27 cellular contexts compared by ENCODE assay signal in genomic region chr17:29996458-29996857, GRCh38. TPM values are rescaled to one million over a fixed set of nuclear protein-coding genes. Genes with fewer than 3 reads are reported as not detected.
"Had no signal": no experiment of that assay in that cellular context is flagged by ENCODE, and none has a peak within 500 bp of the region (broad histone marks: within the 10 kb centered on the region; RNA-seq: fewer than 3 reads in every experiment).

No MANE protein-coding gene starts in this region.

- H3K4me1 ChIP-seq: suprapubic skin, testis, thyroid gland, tibial artery, tibial nerve, transverse colon, upper lobe of left lung, upper lobe of right lung, uterus, vagina had no signal

- DNase-seq: stimulated activated CD4-positive, alpha-beta T cell treated with anti-CD3 and anti-CD28 coated beads, Interleukin-2, amount 100 ng/mL, for 48 hours; stimulated activated CD4-positive, alpha-beta T cell treated with anti-CD3 and anti-CD28 coated beads, Interleukin-4, amount 100 ng/mL, for 1 hour; stimulated activated CD4-positive, alpha-beta T cell treated with anti-CD3 and anti-CD28 coated beads, Interleukin-4, amount 100 ng/mL, for 24 hours; stimulated activated CD4-positive, alpha-beta T cell treated with anti-CD3 and anti-CD28 coated beads, Interleukin-4, amount 100 ng/mL, for 4 hours; stimulated activated CD8-positive, alpha-beta memory T cell treated with anti-CD3 and anti-CD28 coated beads, Interleukin-4, amount 100 ng/mL, for 48 hours; stimulated activated naive B cell treated with anti-CD40 and anti-IgM and Interleukin-4, amounts not matched to agents 10 μg/mL and 1 μg/mL and 100 μg/mL, for 72 hours; stimulated activated naive CD4-positive, alpha-beta T cell; stimulated activated naive CD4-positive, alpha-beta T cell treated with Interleukin-2 at 50 U/mL for 16 hours; stimulated activated naive CD8-positive, alpha-beta T cell treated with anti-CD3 and anti-CD28 coated beads, Interleukin-15, amount 100 ng/mL, for 72 hours; stimulated activated naive CD8-positive, alpha-beta T cell treated with anti-CD3 and anti-CD28 coated beads, Interleukin-15, Interleukin-2, amounts not matched to agents 100 U/mL and 50 U/mL, for 24 hours; stomach; substantia nigra; testis; thyroid gland; tibial artery; transverse colon; trophoblast cell; upper lobe of left lung; upper lobe of right lung; uterus had no signal

- H3K27me3 ChIP-seq: stomach, suprapubic skin, testis, thyroid gland, tibial artery, tibial nerve, transverse colon, upper lobe of left lung, upper lobe of right lung, uterus, vagina had no signal

- FAIRE-seq: urothelium cell line had no signal

- H3K36me3 ChIP-seq: stomach, suprapubic skin, thoracic aorta, thyroid gland, tibial artery, tibial nerve, transverse colon, upper lobe of left lung, upper lobe of right lung, uterus, vagina had no signal

- H3K4me3 ChIP-seq: stomach, suprapubic skin, testis, thoracic aorta, thyroid gland, tibial artery, tibial nerve, transverse colon, upper lobe of left lung, upper lobe of right lung, uterus, vagina had no signal

- ATAC-seq: stimulated activated effector memory CD8-positive, alpha-beta T cell treated with anti-CD3 and anti-CD28 coated beads, Interleukin-12 subunit alpha, Interleukin-12 subunit beta, amount 100 ng/mL, for 72 hours; stimulated activated memory B cell treated with anti-CD40 and anti-IgM and Interleukin-4, amounts not matched to agents 10 μg/mL and 1 μg/mL and 100 μg/mL, for 72 hours; stimulated activated naive B cell treated with anti-CD40 and anti-IgM and Interleukin-4, amounts not matched to agents 10 μg/mL and 1 μg/mL and 100 μg/mL, for 72 hours; stimulated activated naive CD8-positive, alpha-beta T cell treated with anti-CD3 and anti-CD28 coated beads, Interleukin-15, amount 100 ng/mL, for 72 hours; stimulated activated naive CD8-positive, alpha-beta T cell treated with anti-CD3 and anti-CD28 coated beads, Interleukin-15, Interleukin-2, amounts not matched to agents 100 U/mL and 50 U/mL, for 24 hours; upper lobe of right lung had no signal

- H3K9me3 ChIP-seq: suprapubic skin, testis, thoracic aorta, thyroid gland, upper lobe of left lung, upper lobe of right lung, vagina had no signal

- H3K27ac ChIP-seq: stomach, suprapubic skin, testis, thoracic aorta, thyroid gland, tibial artery, tibial nerve, transverse colon, upper lobe of left lung, upper lobe of right lung, uterus, vagina had no signal

RNA-seq across cellular contexts. Expression of gene EFCAB5, which starts 55.0 kb away (rescaled TPM):
- total RNA-seq: vagina had no signal
